In the genomic region with DNA sequence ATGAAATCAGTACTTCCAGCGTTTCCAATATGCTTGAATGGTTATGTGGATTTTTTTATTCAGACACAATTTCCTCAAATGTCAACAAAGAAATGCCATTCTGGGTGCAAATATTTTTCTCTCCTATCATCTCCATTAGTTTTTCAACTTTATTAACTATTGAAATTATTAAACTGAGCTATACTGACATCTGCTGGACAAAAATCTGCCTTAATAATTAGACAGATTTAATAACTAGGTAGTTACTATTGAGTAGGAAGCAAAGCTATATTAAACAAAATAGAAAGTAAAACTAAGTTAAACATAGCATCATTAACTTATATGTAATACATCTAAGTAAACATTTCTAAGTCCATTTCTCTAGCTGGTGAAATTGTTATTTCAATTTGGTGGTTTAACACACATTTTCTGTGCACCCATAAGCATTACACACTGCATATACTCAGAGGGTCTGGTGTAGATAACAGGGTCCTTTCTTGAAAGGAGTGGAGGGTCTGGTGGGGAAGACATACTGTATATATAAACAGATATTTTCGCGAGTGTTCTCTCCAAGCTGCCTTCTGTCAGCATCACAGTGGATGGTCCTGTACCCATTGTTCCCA, we compare ENCODE assay signal across 10 cellular contexts.
DNase-seq lines count a peak whose midpoint lies in the region; ATAC-seq, FAIRE-seq and TF ChIP-seq lines count a peak whose summit lies in the region.
"Had no signal": no experiment of that assay in that cellular context is flagged by ENCODE, and none has a peak within 500 bp of the region (broad histone marks: within the 10 kb centered on the region; RNA-seq: fewer than 3 reads in every experiment).

No MANE protein-coding gene starts in this region.

- no peak overlapping the region for H2BK5ac ChIP-seq in H9 (ENCODE audit: insufficient read length, low read length)

- H2BK12ac ChIP-seq in H9 (ENCODE audit: insufficient read length, low read depth, low read length), result no peak overlapping the region

- in situ Hi-C loops in SK-MEL-5 (cut with HindIII; ENCODE audit: low pct_unique_long_range_greater_than_20kb, low sequenced_read_pairs), result no loop called here

- H2BK120ac ChIP-seq in H9 (ENCODE audit: low read depth, low read length, poor library complexity, severe bottlenecking), result no peak overlapping the region

- no peak overlapping the region for H3K23ac ChIP-seq in H9 (ENCODE audit: insufficient read length, low read depth, low read length)

- H3K27me3 ChIP-seq in H9 (ENCODE audit: insufficient read depth, low read length), result no peaks in the 10 kb centered on the region

- H3K27me3 Mint-ChIP-seq in H9 (ENCODE audit: low read depth), result no peaks in the 10 kb centered on the region; the same call in 1 of the 2 replicates

- no peak overlapping the region for H3K27ac ChIP-seq in H9 (ENCODE audit: insufficient read length, low read depth, low read length)

- ATAC-seq in GM21381 (IDR thresholded peaks at IDR 0.05; ENCODE audit: unreplicated experiment), result no peak
- ATAC-seq: activated T-helper 17 cell treated with anti-CD3 and anti-CD28 coated beads, Interleukin-2, amount 50 U/mL, for 72 hours had no signal

- TF ChIP-seq CTCF in AG09319 (IDR thresholded peaks at IDR 0.05; ENCODE audit: low read depth, low read length) (peak; percentile 10; the same call in 1 of the 2 replicates), H9 (conservative IDR thresholded peaks at IDR 0.05) (peak; percentile 52; the same call in 2 of the 3 replicates)

- H2BK15ac ChIP-seq in H9 (ENCODE audit: low read depth, low read length), result no peak overlapping the region

- no peak overlapping the region for H3K4me3 Mint-ChIP-seq in H9
- H3K4me3 Mint-ChIP-seq: activated T-helper 17 cell treated with anti-CD3 and anti-CD28 coated beads, Interleukin-2, amount 50 U/mL, for 72 hours; naive B cell had no signal

- H3K4ac ChIP-seq in H9 (ENCODE audit: low read depth, low read length), result no peak overlapping the region

- DNase-seq in AG09319 (ENCODE audit: extremely low read depth, low read depth), result no peak
- no peak for DNase-seq in H9
- peak; percentile 51 for DNase-seq in SK-MEL-5 (ENCODE audit: low read depth, low spot score)
- DNase-seq in activated CD4-positive, alpha-beta T cell treated with anti-CD3 and anti-CD28 coated beads for 1 hour, result no peak
- DNase-seq in NOMO-1 treated with DMSO at 0.1 percent for 48 hours (lab: John Stamatoyannopoulos, UW; ENCODE audit: unreplicated experiment), result no peak
- no peak for DNase-seq in activated T-cell treated with anti-CD3 and anti-CD28 coated beads, Interleukin-2, amount 50 U/mL, for 48 hours
- DNase-seq: naive B cell had no signal

- H3K9ac ChIP-seq in H9 (ENCODE audit: extremely low read depth, insufficient read length, low read length), result no peak overlapping the region

- H3K79me2 ChIP-seq in H9 (ENCODE audit: insufficient read depth, low read length), result no peaks in the 10 kb centered on the region

- H3K4me1 ChIP-seq in H9 (ENCODE audit: insufficient read depth, low read length), result no peaks in the 10 kb centered on the region

- no peaks in the 10 kb centered on the region for H3K79me1 ChIP-seq in H9 (ENCODE audit: insufficient read depth, low read depth, low read length, poor library complexity, severe bottlenecking)

- H3K9me3 Mint-ChIP-seq in H9, result no peaks in the 10 kb centered on the region
- H3K9me3 Mint-ChIP-seq: activated T-helper 17 cell treated with anti-CD3 and anti-CD28 coated beads, Interleukin-2, amount 50 U/mL, for 72 hours; naive B cell had no signal

- no peak overlapping the region for H3K4me2 ChIP-seq in H9 (ENCODE audit: insufficient read depth, insufficient read length, low read length)

- H4K20me1 ChIP-seq in H9 (ENCODE audit: control insufficient read depth, insufficient read depth, insufficient read length), result no peaks in the 10 kb centered on the region

- H4K8ac ChIP-seq in H9 (replicated peaks; ENCODE audit: insufficient read length, low read depth, low read length), result no peak overlapping the region

- FAIRE-seq in islet of Langerhans (lab: Jason Lieb, UNC), result peak; percentile 76

- H3K9me3 ChIP-seq in H9 (ENCODE audit: control insufficient read depth, low read depth, low read length), result no peaks in the 10 kb centered on the region

- H2AK5ac ChIP-seq in H9 (ENCODE audit: insufficient read length, low read length), result no peak overlapping the region

- no peak overlapping the region for H2AFZ ChIP-seq in H9 (ENCODE audit: low read length)

- no peak overlapping the region for H4K5ac ChIP-seq in H9 (ENCODE audit: insufficient read length, low read depth, low read length)

- no peak overlapping the region for H3T11ph ChIP-seq in H9 (ENCODE audit: low read length)

- no peaks in the 10 kb centered on the region for H3K4me1 Mint-ChIP-seq in H9
- H3K4me1 Mint-ChIP-seq: activated T-helper 17 cell treated with anti-CD3 and anti-CD28 coated beads, Interleukin-2, amount 50 U/mL, for 72 hours; naive B cell had no signal

- WGBS in H9 (ENCODE audit: extremely low coverage, insufficient read length, low lambda C conversion rate), result no CpG with 5 or more reads among the region's 3 CpGs

- no peak overlapping the region for H3K18ac ChIP-seq in H9 (ENCODE audit: insufficient read length, low read depth, low read length)

- H3K23me2 ChIP-seq in H9 (ENCODE audit: insufficient read length, low read depth, low read length, poor library complexity, severe bottlenecking), result no peaks in the 10 kb centered on the region

- no peak overlapping the region for H3K56ac ChIP-seq in H9 (ENCODE audit: insufficient read length, low read depth, low read length)

- H3K14ac ChIP-seq in H9 (ENCODE audit: insufficient read depth, low read length), result no peak overlapping the region

- no peaks in the 10 kb centered on the region for H3K36me3 Mint-ChIP-seq in H9 (ENCODE audit: insufficient read depth in 1 of 3, low read depth in 3 of 3)
- H3K36me3 Mint-ChIP-seq: naive B cell had no signal

- H2BK20ac ChIP-seq in H9 (ENCODE audit: low read depth, low read length, poor library complexity, severe bottlenecking), result no peak overlapping the region

- no peak overlapping the region for H4K91ac ChIP-seq in H9 (ENCODE audit: insufficient read length, low read depth, low read length)

- H3K27ac Mint-ChIP-seq in H9, result no peak overlapping the region
- H3K27ac Mint-ChIP-seq: activated T-helper 17 cell treated with anti-CD3 and anti-CD28 coated beads, Interleukin-2, amount 50 U/mL, for 72 hours; naive B cell had no signal
